Comparison of ENCODE assay signal across 8 cellular contexts in the genomic region with DNA sequence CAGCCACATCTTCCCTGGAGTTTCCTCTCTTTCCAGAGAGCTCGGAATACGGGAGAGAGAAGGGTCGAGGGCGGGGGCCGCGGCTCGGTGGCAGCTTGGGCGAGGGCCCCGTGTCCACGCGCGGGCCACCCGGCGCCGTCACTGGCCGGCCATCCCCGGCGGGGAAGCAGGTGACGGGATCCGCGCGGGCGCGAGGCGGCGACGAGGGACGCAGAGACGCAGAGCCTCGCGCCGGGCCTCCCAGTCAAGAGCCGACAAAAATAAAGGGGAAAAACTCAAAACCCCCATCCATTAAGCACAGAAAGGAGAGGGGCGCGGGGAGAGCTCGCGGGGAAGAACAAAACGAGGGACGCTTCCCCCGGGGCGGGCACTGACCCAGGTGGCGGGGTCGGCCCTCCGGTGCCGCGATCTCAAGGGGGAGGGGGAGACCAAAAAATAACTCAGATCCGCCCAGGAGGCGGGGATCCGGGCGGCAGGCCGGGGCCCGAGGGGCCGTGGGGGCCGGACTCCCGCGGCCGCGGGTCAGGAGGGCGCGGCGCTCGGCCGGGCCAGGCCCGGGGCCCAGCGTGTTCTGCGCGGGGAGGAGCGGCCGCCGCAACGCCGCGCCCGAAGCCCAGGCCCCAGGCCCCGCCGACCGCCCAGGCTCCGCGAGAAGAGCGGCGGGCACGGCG. TPM values are rescaled to one million over a fixed set of nuclear protein-coding genes. Genes with fewer than 3 reads are reported as not detected.
DNase-seq lines count a peak whose midpoint lies in the region; TF ChIP-seq lines count a peak whose summit lies in the region.

No MANE protein-coding gene starts in this region.

- H2AFZ ChIP-seq in H9 (ENCODE audit: low read length): no peak overlapping the region

- H2BK5ac ChIP-seq in H9 (ENCODE audit: insufficient read length, low read length): no peak overlapping the region

- H3K27me3 ChIP-seq in H9 (ENCODE audit: insufficient read depth, low read length) (no peaks in the 10 kb centered on the region), ectodermal cell (ENCODE audit: control insufficient read depth, insufficient read depth, low read length, poor library complexity, severe bottlenecking) (no peaks in the 10 kb centered on the region)

- H3K18ac ChIP-seq in H9 (ENCODE audit: insufficient read length, low read depth, low read length): peak overlapping the region; percentile 34

- H4K5ac ChIP-seq in H9 (ENCODE audit: insufficient read length, low read depth, low read length): no peak overlapping the region

- H3K79me2 ChIP-seq in H9 (ENCODE audit: insufficient read depth, low read length): no peaks in the 10 kb centered on the region

- peaks cover 12% of the 10 kb centered on the region for H3K27me3 Mint-ChIP-seq in H9 (ENCODE audit: low read depth)

- H3K36me3 Mint-ChIP-seq in H9 (ENCODE audit: insufficient read depth in 1 of 3, low read depth in 3 of 3): peaks cover 0 to 10% (median 7%) of the 10 kb centered on the region in 3 experiments; a peak in 6 of 7 replicates

- peaks cover 3% of the 10 kb centered on the region for H4K20me1 ChIP-seq in H9 (ENCODE audit: control insufficient read depth, insufficient read depth, insufficient read length)

- H3K4me3 ChIP-seq in LNCaP clone FGC (ENCODE audit: low read depth, low read length) (peak overlapping the region; percentile 79), ectodermal cell (ENCODE audit: insufficient read depth, low read depth, low read length) (peak overlapping the region; percentile 71)

- DNase-seq in H9 (no peak), LNCaP clone FGC (ENCODE audit: low read depth) (no peak), mesenteric fat pad (ENCODE audit: low spot score) (peak; percentile 91), NCI-H187 treated with DMSO at 0.1 percent for 48 hours (lab: John Stamatoyannopoulos, UW) (no peak)
- DNase-seq in activated CD4-positive, alpha-beta T cell treated with anti-CD3 and anti-CD28 coated beads, Interleukin-2, amount 50 U/mL, for 4 hours: peak; percentile 11 to 13
- peak; percentile 28 to 31 for DNase-seq in stimulated activated CD8-positive, alpha-beta memory T cell treated with anti-CD3 and anti-CD28 coated beads, Interleukin-15, amount 100 ng/mL, for 48 hours (ENCODE audit: low read depth in 2 of 2)

- no peak for TF ChIP-seq CTCF in H9 (conservative IDR thresholded peaks at IDR 0.05)
- no peak for TF ChIP-seq CTCF in LNCaP clone FGC (IDR thresholded peaks at IDR 0.05; ENCODE audit: control insufficient read depth, extremely low read depth, insufficient read depth)

- H3K27ac ChIP-seq in H9 (ENCODE audit: insufficient read length, low read depth, low read length) (no peak overlapping the region), ectodermal cell (ENCODE audit: insufficient read depth, low read depth, low read length, poor library complexity, severe bottlenecking) (peak overlapping the region; percentile 94)

- H3K4me1 Mint-ChIP-seq in H9: peaks cover 15 to 23% of the 10 kb centered on the region in 2 experiments

- no peak overlapping the region for H2BK120ac ChIP-seq in H9 (ENCODE audit: low read depth, low read length, poor library complexity, severe bottlenecking)

- H3K9me3 Mint-ChIP-seq in H9: no peaks in the 10 kb centered on the region

- H3K23me2 ChIP-seq in H9 (ENCODE audit: insufficient read length, low read depth, low read length, poor library complexity, severe bottlenecking): peaks cover 6% of the 10 kb centered on the region

- no peak overlapping the region for H2AK5ac ChIP-seq in H9 (ENCODE audit: insufficient read length, low read length)

- H3K4me3 Mint-ChIP-seq in H9: peak overlapping the region; percentile 88 to 95

- H2BK15ac ChIP-seq in H9 (ENCODE audit: low read depth, low read length): no peak overlapping the region

- no peak overlapping the region for H3K56ac ChIP-seq in H9 (ENCODE audit: insufficient read length, low read depth, low read length)

- no peaks in the 10 kb centered on the region for H3K36me3 ChIP-seq in ectodermal cell (ENCODE audit: control insufficient read depth, insufficient read depth, low read length)

- WGBS in H9 (ENCODE audit: extremely low coverage, insufficient read length, low lambda C conversion rate): no CpG with 5 or more reads among the region's 83 CpGs
- 0% methylated on average over 83 of the region's 83 CpGs for WGBS in ectodermal cell, 2 experiments

- H3K23ac ChIP-seq in H9 (ENCODE audit: insufficient read length, low read depth, low read length): no peak overlapping the region

- no peaks in the 10 kb centered on the region for H3K4me1 ChIP-seq in H9 (ENCODE audit: insufficient read depth, low read length)
- H3K4me1 ChIP-seq in ectodermal cell (ENCODE audit: control insufficient read depth, insufficient read depth, low read length): no peaks in the 10 kb centered on the region

- H3K9me3 ChIP-seq in H9 (ENCODE audit: control insufficient read depth, low read depth, low read length): no peaks in the 10 kb centered on the region
- H3K9me3 ChIP-seq in ectodermal cell (ENCODE audit: control insufficient read depth, low read length): no peaks in the 10 kb centered on the region

- no peak overlapping the region for H3K4ac ChIP-seq in H9 (ENCODE audit: low read depth, low read length)

- H3T11ph ChIP-seq in H9 (ENCODE audit: low read length): no peak overlapping the region

- H3K4me2 ChIP-seq in H9 (ENCODE audit: insufficient read depth, insufficient read length, low read length): peak overlapping the region; percentile 82

- H3K79me1 ChIP-seq in H9 (ENCODE audit: insufficient read depth, low read depth, low read length, poor library complexity, severe bottlenecking): no peaks in the 10 kb centered on the region

- H4K8ac ChIP-seq in H9 (replicated peaks; ENCODE audit: insufficient read length, low read depth, low read length): no peak overlapping the region

- H2BK20ac ChIP-seq in H9 (ENCODE audit: low read depth, low read length, poor library complexity, severe bottlenecking): no peak overlapping the region

- no peak overlapping the region for H4K91ac ChIP-seq in H9 (ENCODE audit: insufficient read length, low read depth, low read length)

- H3K9ac ChIP-seq in H9 (ENCODE audit: extremely low read depth, insufficient read length, low read length): peak overlapping the region; percentile 73

- peak; percentile 38 for TF ChIP-seq POLR2A in GM15510 (IDR thresholded peaks at IDR 0.05; ENCODE audit: borderline replicate concordance, extremely low read depth, insufficient read length)

- H3K14ac ChIP-seq in H9 (ENCODE audit: insufficient read depth, low read length): peak overlapping the region; percentile 16

- peak overlapping the region; percentile 65 to 95 (median 81); a peak in 5 of 7 replicates for H3K27ac Mint-ChIP-seq in H9

- H2BK12ac ChIP-seq in H9 (ENCODE audit: insufficient read length, low read depth, low read length): no peak overlapping the region

RNA-seq across cellular contexts. Expression of gene RNF103, which starts 0.7 kb away (rescaled TPM):
- total RNA-seq in H9 (2021) (6.8 and 7.1 TPM in 2 replicates), mesenteric fat pad (19.9 TPM)
- 17.9 TPM for polyA plus RNA-seq in ectodermal cell (2013, experiment 1 of 4)
- polyA plus RNA-seq in ectodermal cell (2013, experiment 2 of 4): 17.7 TPM
- 13.7 TPM for polyA plus RNA-seq in ectodermal cell (2013, experiment 3 of 4)
- polyA plus RNA-seq in ectodermal cell (2013, experiment 4 of 4): 13.9 TPM

RNA-seq across cellular contexts. Expression of gene CHMP3, which starts 59.8 kb away (rescaled TPM):
- total RNA-seq in H9 (2021) (27.5 and 28.8 TPM in 2 replicates), mesenteric fat pad (99.9 TPM)
- polyA plus RNA-seq in ectodermal cell (2013, experiment 1 of 4): 36.5 TPM
- 30.0 TPM for polyA plus RNA-seq in ectodermal cell (2013, experiment 2 of 4)
- polyA plus RNA-seq in ectodermal cell (2013, experiment 3 of 4): 32.9 TPM
- polyA plus RNA-seq in ectodermal cell (2013, experiment 4 of 4): 36.1 TPM

Comparison
In these comparisons a context has a peak if more than half of its experiments do, and no peak if none do; other contexts are left out.
1. DNase-seq: peak in activated CD4-positive, alpha-beta T cell treated with anti-CD3 and anti-CD28 coated beads, Interleukin-2, amount 50 U/mL, for 4 hours (2 of 2), mesenteric fat pad (single experiment) and stimulated activated CD8-positive, alpha-beta memory T cell treated with anti-CD3 and anti-CD28 coated beads, Interleukin-15, amount 100 ng/mL, for 48 hours (2 of 2); none in H9 (single experiment), LNCaP clone FGC (single experiment) and NCI-H187 treated with DMSO at 0.1 percent for 48 hours (single experiment).